ENCODE assay signal across 25 cellular contexts in genomic region chr3:6779140-6779539, GRCh38.
DNase-seq lines count a peak whose midpoint lies in the region; TF ChIP-seq lines count a peak whose summit lies in the region.
"Had no signal": no experiment of that assay in that cellular context is flagged by ENCODE, and none has a peak within 500 bp of the region (broad histone marks: within the 10 kb centered on the region; RNA-seq: fewer than 3 reads in every experiment).

No MANE protein-coding gene starts in this region.

- no peak overlapping the region for H3K4me2 ChIP-seq in neural progenitor cell
- H3K4me2 ChIP-seq: hepatocyte had no signal

- H3K27me3 Mint-ChIP-seq in activated naive CD4-positive, alpha-beta T cell treated with anti-CD3 and anti-CD28 coated beads for 36 hours (ENCODE audit: low read depth) = no peaks in the 10 kb centered on the region
- peaks cover 2% of the 10 kb centered on the region for H3K27me3 Mint-ChIP-seq in neural progenitor cell (ENCODE audit: insufficient read depth, low read depth)
- H3K27me3 Mint-ChIP-seq: activated CD8-positive, alpha-beta memory T cell treated with anti-CD3 and anti-CD28 coated beads, Interleukin-2, amount 10 ng/mL, durations not matched to agents 7 days and 5 days had no signal

- no peaks in the 10 kb centered on the region for H3K9me3 Mint-ChIP-seq in activated naive CD4-positive, alpha-beta T cell treated with anti-CD3 and anti-CD28 coated beads for 36 hours
- H3K9me3 Mint-ChIP-seq in neural progenitor cell = no peaks in the 10 kb centered on the region
- H3K9me3 Mint-ChIP-seq: nephron had no signal

- no peaks in the 10 kb centered on the region for H4K20me1 ChIP-seq in neural progenitor cell (ENCODE audit: low read depth)

- intact Hi-C loops in activated naive CD4-positive, alpha-beta T cell treated with anti-CD3 and anti-CD28 coated beads for 36 hours (cut with micrococcal nuclease) = no loop called here

- peak; percentile 22 for TF ChIP-seq CTCF in neural progenitor cell (IDR thresholded peaks at IDR 0.05)

- CTCF ChIA-PET in activated naive CD4-positive, alpha-beta T cell treated with anti-CD3 and anti-CD28 coated beads for 36 hours (lab: Charles Lee) = no interaction called here

- H3K9ac ChIP-seq in neural progenitor cell = no peak overlapping the region

- no peaks in the 10 kb centered on the region for H3K36me3 Mint-ChIP-seq in activated naive CD4-positive, alpha-beta T cell treated with anti-CD3 and anti-CD28 coated beads for 36 hours (ENCODE audit: low read depth)
- no peaks in the 10 kb centered on the region for H3K36me3 Mint-ChIP-seq in neural progenitor cell
- H3K36me3 Mint-ChIP-seq: activated CD8-positive, alpha-beta memory T cell treated with anti-CD3 and anti-CD28 coated beads, Interleukin-2, amount 10 ng/mL, durations not matched to agents 7 days and 5 days; CD8-positive, alpha-beta T cell had no signal

- no peaks in the 10 kb centered on the region for H3K4me1 Mint-ChIP-seq in activated naive CD4-positive, alpha-beta T cell treated with anti-CD3 and anti-CD28 coated beads for 36 hours (ENCODE audit: low read depth)
- no peaks in the 10 kb centered on the region for H3K4me1 Mint-ChIP-seq in neural progenitor cell
- H3K4me1 Mint-ChIP-seq: activated CD8-positive, alpha-beta memory T cell treated with anti-CD3 and anti-CD28 coated beads, Interleukin-2, amount 10 ng/mL, durations not matched to agents 7 days and 5 days; nephron had no signal

- no peak overlapping the region for H3K27ac Mint-ChIP-seq in activated naive CD4-positive, alpha-beta T cell treated with anti-CD3 and anti-CD28 coated beads for 36 hours
- no peak overlapping the region for H3K27ac Mint-ChIP-seq in neural progenitor cell
- H3K27ac Mint-ChIP-seq: activated CD8-positive, alpha-beta memory T cell treated with anti-CD3 and anti-CD28 coated beads, Interleukin-2, amount 10 ng/mL, durations not matched to agents 7 days and 5 days; CD8-positive, alpha-beta T cell; nephron had no signal

- no peaks in the 10 kb centered on the region for H3F3A ChIP-seq in neural progenitor cell (ENCODE audit: low read depth)

- H3K9me3 ChIP-seq in neural progenitor cell (ENCODE audit: low read depth) = no peaks in the 10 kb centered on the region
- H3K9me3 ChIP-seq: ascending aorta, tibial artery had no signal

- peak; percentile 6 for DNase-seq in activated naive CD4-positive, alpha-beta T cell treated with anti-CD3 and anti-CD28 coated beads for 36 hours
- DNase-seq in activated naive CD4-positive, alpha-beta T cell treated with Interleukin-2 at 50 U/mL for 16 hours = no peak
- DNase-seq in Jurkat, Clone E6-1 (ENCODE audit: low read depth, low spot score) = peak; percentile 5
- DNase-seq in RPMI8226 (peak; percentile 7), neural progenitor cell (ENCODE audit: low spot score) (peak; percentile 2), NCI-H128 (lab: John Stamatoyannopoulos, UW; ENCODE audit: unreplicated experiment) (no peak), HCEC 1CT (no peak), caudate nucleus (lab: John Stamatoyannopoulos, UW) (no peak)
- DNase-seq: activated CD8-positive, alpha-beta memory T cell treated with anti-CD3 and anti-CD28 coated beads, Interleukin-2, amount 10 ng/mL, durations not matched to agents 7 days and 5 days; activated gamma-delta T cell; activated T-cell treated with anti-CD3 and anti-CD28 coated beads, Interleukin-2, amount 50 U/mL, for 4 hours; CD8-positive, alpha-beta T cell; KBM-7; left colon; MM.1S; NCI-H1436 treated with DMSO at 0.1 percent for 48 hours; NCI-H2081 treated with DMSO at 0.1 percent for 48 hours; NCI-H345; NCI-H69; stimulated activated CD4-positive, alpha-beta T cell treated with anti-CD3 and anti-CD28 coated beads, Interleukin-15, amount 100 ng/mL, for 24 hours; stimulated activated CD4-positive, alpha-beta T cell treated with anti-CD3 and anti-CD28 coated beads, Interleukin-4, amount 100 ng/mL, for 4 hours; tibial artery had no signal

- H3K4me1 ChIP-seq in neural progenitor cell = no peaks in the 10 kb centered on the region
- H3K4me1 ChIP-seq: ascending aorta, tibial artery had no signal

- H3K79me2 ChIP-seq in neural progenitor cell (ENCODE audit: low read depth) = no peaks in the 10 kb centered on the region
- H3K79me2 ChIP-seq: hepatocyte had no signal

- no peak overlapping the region for H2AFZ ChIP-seq in neural progenitor cell (replicated peaks)
- H2AFZ ChIP-seq: hepatocyte had no signal

- H3K36me3 ChIP-seq in neural progenitor cell = no peaks in the 10 kb centered on the region
- H3K36me3 ChIP-seq: ascending aorta, tibial artery had no signal

- no peak overlapping the region for H3K4me3 ChIP-seq in Jurkat, Clone E6-1 (ENCODE audit: low read length)
- H3K4me3 ChIP-seq in neural progenitor cell = no peak overlapping the region
- H3K4me3 ChIP-seq: ascending aorta, hepatocyte, tibial artery had no signal

- H3K4me3 Mint-ChIP-seq in activated naive CD4-positive, alpha-beta T cell treated with anti-CD3 and anti-CD28 coated beads for 36 hours = no peak overlapping the region
- H3K4me3 Mint-ChIP-seq in neural progenitor cell = no peak overlapping the region
- H3K4me3 Mint-ChIP-seq: activated CD8-positive, alpha-beta memory T cell treated with anti-CD3 and anti-CD28 coated beads, Interleukin-2, amount 10 ng/mL, durations not matched to agents 7 days and 5 days; activated T-cell treated with anti-CD3 and anti-CD28 coated beads, Interleukin-2, amount 50 U/mL, for 4 hours; CD8-positive, alpha-beta T cell; nephron had no signal

- H3K27ac ChIP-seq in neural progenitor cell (no peak overlapping the region), caudate nucleus (ENCODE audit: low read depth, low read length) (no peak overlapping the region)
- H3K27ac ChIP-seq: ascending aorta, hepatocyte, tibial artery had no signal

- no peaks in the 10 kb centered on the region for H3K27me3 ChIP-seq in neural progenitor cell
- H3K27me3 ChIP-seq: ascending aorta, hepatocyte, tibial artery had no signal

Comparison
In these comparisons a context has a peak if more than half of its experiments do, and no peak if none do; other contexts are left out.
1. DNase-seq: peak in activated naive CD4-positive, alpha-beta T cell treated with anti-CD3 and anti-CD28 coated beads for 36 hours (single experiment), Jurkat, Clone E6-1 (single experiment), RPMI8226 (single experiment) and neural progenitor cell (single experiment); none in activated naive CD4-positive, alpha-beta T cell treated with Interleukin-2 at 50 U/mL for 16 hours (single experiment), NCI-H128 (single experiment), HCEC 1CT (single experiment) and caudate nucleus (0 of 61).